Comparison of ENCODE assay signal across 1 cellular context in genomic region chr6:28789553-28790083, GRCh38.
A peak's percentile ranks its signal among the peaks of the same experiment; 100 is the strongest.
TF ChIP-seq lines count a peak whose summit lies in the region.

No MANE protein-coding gene starts in this region.

TF ChIP-seq in K562, 482 proteins besides CTCF, POLR2A, EP300 and RAD21 (continued from another document and continues in another):
- TF ChIP-seq, protein P1, sequence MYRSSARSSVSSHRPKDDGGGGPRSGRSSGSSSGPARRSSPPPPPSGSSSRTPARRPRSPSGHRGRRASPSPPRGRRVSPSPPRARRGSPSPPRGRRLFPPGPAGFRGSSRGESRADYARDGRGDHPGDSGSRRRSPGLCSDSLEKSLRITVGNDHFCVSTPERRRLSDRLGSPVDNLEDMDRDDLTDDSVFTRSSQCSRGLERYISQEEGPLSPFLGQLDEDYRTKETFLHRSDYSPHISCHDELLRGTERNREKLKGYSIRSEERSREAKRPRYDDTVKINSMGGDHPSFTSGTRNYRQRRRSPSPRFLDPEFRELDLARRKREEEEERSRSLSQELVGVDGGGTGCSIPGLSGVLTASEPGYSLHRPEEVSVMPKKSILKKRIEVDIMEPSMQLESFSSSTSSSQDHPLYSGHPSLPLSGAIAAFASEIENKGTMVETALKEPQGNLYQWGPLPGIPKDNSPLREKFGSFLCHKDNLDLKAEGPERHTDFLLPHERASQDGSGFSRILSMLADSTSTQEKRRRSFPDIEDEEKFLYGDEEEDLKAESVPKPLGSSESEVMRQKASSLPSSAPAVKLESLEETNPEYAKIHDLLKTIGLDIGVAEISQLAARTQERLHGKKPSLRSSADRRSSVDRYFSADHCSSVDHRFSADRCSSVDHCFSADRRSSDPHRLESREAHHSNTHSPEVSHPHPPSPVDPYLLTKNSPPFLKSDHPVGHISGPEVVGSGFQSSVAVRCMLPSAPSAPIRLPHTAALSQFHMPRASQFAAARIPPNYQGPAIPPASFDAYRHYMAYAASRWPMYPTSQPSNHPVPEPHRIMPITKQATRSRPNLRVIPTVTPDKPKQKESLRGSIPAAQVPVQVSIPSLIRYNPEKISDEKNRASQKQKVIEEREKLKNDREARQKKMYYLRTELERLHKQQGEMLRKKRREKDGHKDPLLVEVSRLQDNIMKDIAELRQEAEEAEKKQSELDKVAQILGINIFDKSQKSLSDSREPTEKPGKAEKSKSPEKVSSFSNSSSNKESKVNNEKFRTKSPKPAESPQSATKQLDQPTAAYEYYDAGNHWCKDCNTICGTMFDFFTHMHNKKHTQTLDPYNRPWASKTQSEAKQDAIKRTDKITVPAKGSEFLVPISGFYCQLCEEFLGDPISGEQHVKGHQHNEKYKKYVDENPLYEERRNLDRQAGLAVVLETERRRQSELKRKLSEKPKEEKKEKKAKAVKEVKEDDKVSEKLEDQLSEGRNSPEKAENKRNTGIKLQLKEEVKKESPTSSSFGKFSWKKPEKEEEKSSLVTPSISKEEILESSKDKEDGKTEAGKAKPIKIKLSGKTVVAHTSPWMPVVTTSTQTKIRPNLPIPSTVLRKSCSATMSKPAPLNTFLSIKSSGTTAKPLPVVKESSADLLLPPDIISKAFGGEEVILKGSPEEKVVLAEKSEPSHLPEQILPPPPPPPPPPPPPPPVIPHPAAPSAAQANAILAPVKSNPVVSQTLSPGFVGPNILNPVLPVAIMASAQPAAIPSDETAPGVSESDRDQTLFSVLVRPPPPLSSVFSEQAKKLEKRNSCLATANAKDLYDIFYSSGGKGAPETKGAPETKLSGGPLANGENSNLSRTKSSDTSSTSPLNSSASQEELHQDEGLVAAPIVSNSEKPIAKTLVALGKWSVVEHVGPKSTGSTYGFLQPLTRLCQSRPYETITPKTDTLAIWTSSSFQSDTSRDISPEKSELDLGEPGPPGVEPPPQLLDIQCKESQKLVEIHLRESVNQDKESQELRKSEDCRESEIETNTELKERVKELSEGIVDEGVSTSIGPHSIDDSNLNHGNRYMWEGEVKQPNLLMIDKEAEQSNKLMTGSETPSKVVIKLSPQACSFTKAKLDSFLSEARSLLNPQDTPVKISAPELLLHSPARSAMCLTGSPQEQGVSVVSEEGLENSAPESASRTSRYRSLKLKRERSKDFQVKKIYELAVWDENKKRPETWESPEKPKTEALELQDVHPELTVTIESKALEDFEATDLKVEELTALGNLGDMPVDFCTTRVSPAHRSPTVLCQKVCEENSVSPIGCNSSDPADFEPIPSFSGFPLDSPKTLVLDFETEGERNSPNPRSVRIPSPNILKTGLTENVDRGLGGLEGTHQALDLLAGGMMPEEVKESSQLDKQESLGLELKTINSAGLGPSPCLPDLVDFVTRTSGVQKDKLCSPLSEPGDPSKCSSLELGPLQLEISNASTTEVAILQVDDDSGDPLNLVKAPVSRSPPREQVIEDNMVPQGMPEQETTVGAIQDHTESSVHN (IDR thresholded peaks at IDR 0.05; ENCODE audit: borderline replicate concordance in 1 of 2, low read depth in 1 of 2) = no peak
- TF ChIP-seq RAD51 (IDR thresholded peaks at IDR 0.05; ENCODE audit: borderline replicate concordance, low read depth) (no peak; the same call in 1 of the 2 replicates), GTF2A2 (tag; IDR thresholded peaks at IDR 0.05) (no peak; the same call in 1 of the 2 replicates), BCOR (IDR thresholded peaks at IDR 0.05) (no peak; the same call in none of the 2 replicates), NCOR1 (IDR thresholded peaks at IDR 0.05) (no peak), ZNF445 (CRISPR knock-in tag; IDR thresholded peaks at IDR 0.05; ENCODE audit: low read depth) (no peak), MYC (IDR thresholded peaks at IDR 0.05; ENCODE audit: low read depth, low read length) (peak; percentile 21; the same call in 1 of the 2 replicates), MYC (CRISPR knock-in tag; IDR thresholded peaks at IDR 0.05; ENCODE audit: borderline replicate concordance, low read depth) (0 out of 2 replicates have a peak, but pooled peaks have one; percentile 11), YBX1 (IDR thresholded peaks at IDR 0.05) (no peak), CREBBP (IDR thresholded peaks at IDR 0.05; ENCODE audit: low read depth, low read length) (no peak), ZSCAN29 (IDR thresholded peaks at IDR 0.05) (no peak), CEBPZ (IDR thresholded peaks at IDR 0.05; ENCODE audit: borderline replicate concordance, low read depth, low read length) (no peak), KLF6 (CRISPR knock-in tag; IDR thresholded peaks at IDR 0.05; ENCODE audit: borderline replicate concordance) (no peak), NFYB (IDR thresholded peaks at IDR 0.05; ENCODE audit: extremely low read depth, insufficient read length) (no peak), TBL1XR1 (IDR thresholded peaks at IDR 0.05; ENCODE audit: low read length in 2 of 2) (peak in 1 of 2 experiments; percentile 36; a peak in 1 of 4 replicates), UBTF (IDR thresholded peaks at IDR 0.05; ENCODE audit: borderline replicate concordance in 1 of 2, low read depth in 2 of 2, low read length in 2 of 2) (no peak), TRIM25 (IDR thresholded peaks at IDR 0.05; ENCODE audit: borderline replicate concordance) (no peak), KAT8 (IDR thresholded peaks at IDR 0.05; ENCODE audit: low read depth) (no peak), THRA (IDR thresholded peaks at IDR 0.05) (no peak), TOE1 (IDR thresholded peaks at IDR 0.05; ENCODE audit: borderline replicate concordance) (0 out of 2 replicates have a peak, but pooled peaks have one; percentile 8), TOE1 (CRISPR knock-in tag; IDR thresholded peaks at IDR 0.05; ENCODE audit: borderline replicate concordance, low read depth) (no peak), RBM17 (IDR thresholded peaks at IDR 0.05; ENCODE audit: borderline replicate concordance, low read depth, low read length) (no peak), HLTF (IDR thresholded peaks at IDR 0.05) (no peak), ZNF12 (CRISPR knock-in tag; IDR thresholded peaks at IDR 0.05) (no peak), PCBP2 (IDR thresholded peaks at IDR 0.05; ENCODE audit: low read depth, low read length, poor library complexity, severe bottlenecking) (no peak), PHTF2 (CRISPR knock-in tag; IDR thresholded peaks at IDR 0.05) (no peak), ZNF398 (CRISPR knock-in tag; IDR thresholded peaks at IDR 0.05) (no peak)
- TF ChIP-seq, protein P2, sequence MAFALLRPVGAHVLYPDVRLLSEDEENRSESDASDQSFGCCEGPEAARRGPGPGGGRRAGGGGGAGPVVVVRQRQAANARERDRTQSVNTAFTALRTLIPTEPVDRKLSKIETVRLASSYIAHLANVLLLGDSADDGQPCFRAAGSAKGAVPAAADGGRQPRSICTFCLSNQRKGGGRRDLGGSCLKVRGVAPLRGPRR (CRISPR knock-in tag; IDR thresholded peaks at IDR 0.05) = no peak
- TF ChIP-seq, protein P3, sequence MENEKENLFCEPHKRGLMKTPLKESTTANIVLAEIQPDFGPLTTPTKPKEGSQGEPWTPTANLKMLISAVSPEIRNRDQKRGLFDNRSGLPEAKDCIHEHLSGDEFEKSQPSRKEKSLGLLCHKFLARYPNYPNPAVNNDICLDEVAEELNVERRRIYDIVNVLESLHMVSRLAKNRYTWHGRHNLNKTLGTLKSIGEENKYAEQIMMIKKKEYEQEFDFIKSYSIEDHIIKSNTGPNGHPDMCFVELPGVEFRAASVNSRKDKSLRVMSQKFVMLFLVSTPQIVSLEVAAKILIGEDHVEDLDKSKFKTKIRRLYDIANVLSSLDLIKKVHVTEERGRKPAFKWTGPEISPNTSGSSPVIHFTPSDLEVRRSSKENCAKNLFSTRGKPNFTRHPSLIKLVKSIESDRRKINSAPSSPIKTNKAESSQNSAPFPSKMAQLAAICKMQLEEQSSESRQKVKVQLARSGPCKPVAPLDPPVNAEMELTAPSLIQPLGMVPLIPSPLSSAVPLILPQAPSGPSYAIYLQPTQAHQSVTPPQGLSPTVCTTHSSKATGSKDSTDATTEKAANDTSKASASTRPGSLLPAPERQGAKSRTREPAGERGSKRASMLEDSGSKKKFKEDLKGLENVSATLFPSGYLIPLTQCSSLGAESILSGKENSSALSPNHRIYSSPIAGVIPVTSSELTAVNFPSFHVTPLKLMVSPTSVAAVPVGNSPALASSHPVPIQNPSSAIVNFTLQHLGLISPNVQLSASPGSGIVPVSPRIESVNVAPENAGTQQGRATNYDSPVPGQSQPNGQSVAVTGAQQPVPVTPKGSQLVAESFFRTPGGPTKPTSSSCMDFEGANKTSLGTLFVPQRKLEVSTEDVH (IDR thresholded peaks at IDR 0.05; ENCODE audit: low read depth, partially characterized antibody) = no peak
- TF ChIP-seq, protein P4, sequence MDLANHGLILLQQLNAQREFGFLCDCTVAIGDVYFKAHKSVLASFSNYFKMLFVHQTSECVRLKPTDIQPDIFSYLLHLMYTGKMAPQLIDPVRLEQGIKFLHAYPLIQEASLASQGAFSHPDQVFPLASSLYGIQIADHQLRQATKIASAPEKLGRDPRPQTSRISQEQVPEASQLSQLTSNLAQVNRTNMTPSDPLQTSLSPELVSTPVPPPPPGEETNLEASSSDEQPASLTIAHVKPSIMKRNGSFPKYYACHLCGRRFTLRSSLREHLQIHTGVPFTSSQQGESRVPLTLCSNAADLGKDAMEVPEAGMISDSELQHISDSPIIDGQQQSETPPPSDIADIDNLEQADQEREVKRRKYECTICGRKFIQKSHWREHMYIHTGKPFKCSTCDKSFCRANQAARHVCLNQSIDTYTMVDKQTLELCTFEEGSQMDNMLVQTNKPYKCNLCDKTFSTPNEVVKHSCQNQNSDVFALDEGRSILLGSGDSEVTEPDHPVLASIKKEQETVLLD (IDR thresholded peaks at IDR 0.05) = peak; percentile 11; the same call in 1 of the 2 replicates
